12 cellular contexts compared by ENCODE assay signal in the genomic region with DNA sequence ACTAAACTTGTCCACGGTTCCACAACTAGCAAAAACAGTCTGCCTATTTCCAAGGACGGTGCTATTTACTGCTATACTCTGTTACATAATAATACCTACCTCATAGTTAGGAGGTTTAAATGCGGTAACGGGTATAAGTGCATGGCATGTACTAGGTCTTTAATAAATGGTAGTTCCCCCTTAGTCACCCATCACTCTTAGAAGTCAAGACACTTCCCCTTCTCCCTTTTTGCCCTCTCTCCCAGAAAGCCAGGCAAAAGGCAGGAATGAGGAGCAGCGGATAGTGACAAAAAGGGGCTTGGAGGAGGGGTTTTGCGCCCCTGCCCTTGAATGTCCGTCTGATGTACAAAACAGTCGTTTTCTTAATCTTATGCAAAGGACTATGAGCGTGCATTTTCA. TPM values are rescaled to one million over a fixed set of nuclear protein-coding genes. Genes with fewer than 3 reads are reported as not detected.
DNase-seq lines count a peak whose midpoint lies in the region; ATAC-seq, FAIRE-seq and TF ChIP-seq lines count a peak whose summit lies in the region.
"Had no signal": no experiment of that assay in that cellular context is flagged by ENCODE, and none has a peak within 500 bp of the region (broad histone marks: within the 10 kb centered on the region; RNA-seq: fewer than 3 reads in every experiment).

No MANE protein-coding gene starts in this region.

- H3K36me3 ChIP-seq in cardiac muscle cell (peaks cover 8% of the 10 kb centered on the region), HepG2 (replicated peaks in 1 of 2; ENCODE audit: control insufficient read depth in 1 of 2, insufficient read depth in 2 of 2, low read length in 2 of 2) (peaks cover 2 to 16% of the 10 kb centered on the region in 2 experiments; a peak in 4 of 5 replicates)
- H3K36me3 ChIP-seq: prostate gland had no signal

- peak overlapping the region; percentile 89 for H3K27ac Mint-ChIP-seq in activated B cell treated with CpG ODN at 0.5 μM for 24 hours
- H3K27ac Mint-ChIP-seq in type B pancreatic cell, result peak overlapping the region; percentile 97

- WGBS in HepG2 (ENCODE audit: low lambda C conversion rate), result 68% methylated on average over 9 of the region's 9 CpGs

- in situ Hi-C loops in HepG2 (cut with HindIII; ENCODE audit: extremely low pct_ligation_motif_present, low pct_unique_long_range_greater_than_20kb), result no loop called here

- no peaks in the 10 kb centered on the region for H3K9me3 Mint-ChIP-seq in activated B cell treated with CpG ODN at 0.5 μM for 24 hours
- H3K9me3 Mint-ChIP-seq in type B pancreatic cell, result no peaks in the 10 kb centered on the region
- H3K9me3 Mint-ChIP-seq: activated naive CD4-positive, alpha-beta T cell treated with anti-CD3 and anti-CD28 coated beads, Interleukin-2, amount 50 U/mL, for 72 hours had no signal

- H3K79me2 ChIP-seq in HepG2 (ENCODE audit: insufficient read depth, low read length), result peaks cover 48% of the 10 kb centered on the region

- H3K9me3 ChIP-seq in cardiac muscle cell (ENCODE audit: low read depth) (no peaks in the 10 kb centered on the region), HepG2 (ENCODE audit: low read length) (no peaks in the 10 kb centered on the region)
- H3K9me3 ChIP-seq: prostate gland had no signal

- FAIRE-seq in HepG2 (lab: Jason Lieb, UNC), result no peak

- H3K4me3 ChIP-seq in cardiac muscle cell (no peak overlapping the region), HepG2 (replicated peaks in 1 of 3; ENCODE audit: insufficient read depth in 1 of 3, low read depth in 2 of 3, low read length in 3 of 3) (peak overlapping the region in 1 of 3 experiments; percentile 90; a peak in 1 of 6 replicates)

- ATAC-seq in left ventricle myocardium superior, result no peak
- ATAC-seq in activated B cell treated with CpG ODN at 0.5 μM for 24 hours (ENCODE audit: low read depth), result no peak
- no peak for ATAC-seq in HepG2
- ATAC-seq in GM21717 (IDR thresholded peaks at IDR 0.05; ENCODE audit: unreplicated experiment), result no peak
- no peak for ATAC-seq in GM21367 (IDR thresholded peaks at IDR 0.05; ENCODE audit: unreplicated experiment)
- ATAC-seq: activated naive CD4-positive, alpha-beta T cell treated with anti-CD3 and anti-CD28 coated beads, Interleukin-2, amount 50 U/mL, for 72 hours had no signal

- H3K27ac ChIP-seq in cardiac muscle cell (peak overlapping the region; percentile 99), HepG2 (ENCODE audit: extremely low read length, insufficient read depth, low read length) (peak overlapping the region; percentile 94)

- H4K20me1 ChIP-seq in HepG2 (ENCODE audit: insufficient read depth, low read length), result no peaks in the 10 kb centered on the region; the same call in 1 of the 2 replicates

- H3K27me3 ChIP-seq in cardiac muscle cell (no peaks in the 10 kb centered on the region), HepG2 (ENCODE audit: control insufficient read depth in 1 of 2, insufficient read depth in 2 of 2, low read length in 2 of 2) (peaks cover 0 to 3% of the 10 kb centered on the region in 2 experiments; a peak in 1 of 5 replicates)

- peaks cover 26% of the 10 kb centered on the region for H3K36me3 Mint-ChIP-seq in activated B cell treated with CpG ODN at 0.5 μM for 24 hours (ENCODE audit: low read depth)
- peaks cover 19% of the 10 kb centered on the region for H3K36me3 Mint-ChIP-seq in type B pancreatic cell

- H3K4me2 ChIP-seq in HepG2 (ENCODE audit: low read depth, low read length), result peak overlapping the region; percentile 99

- no TSS peak for BruUV-seq in HepG2 (replicated peaks; lab: Mats Ljungman, UMichigan)

- CTCF ChIA-PET in activated B cell treated with CpG ODN at 0.5 μM for 24 hours (lab: Charles Lee), result no interaction called here
- CTCF ChIA-PET in HepG2 (lab: Yijun Ruan, JAX; ENCODE audit: low intra/inter-chr PET ratio, low total read pairs), result no interaction called here

- TF ChIP-seq CTCF in cardiac muscle cell (IDR thresholded peaks at IDR 0.05; ENCODE audit: low read depth, low read length) (no peak), activated B cell treated with CpG ODN at 0.5 μM for 24 hours (IDR thresholded peaks at IDR 0.05) (no peak), HepG2 (CRISPR knock-in tag; IDR thresholded peaks at IDR 0.05) (no peak), type B pancreatic cell (conservative IDR thresholded peaks at IDR 0.05) (no peak)

- intact Hi-C loops in left ventricle myocardium superior (cut with micrococcal nuclease), result loop anchor here (10.0 kb wide), 1 partner anchor 57 kb away; the partner anchor contains the start of gene HDAC5
- intact Hi-C loops in activated B cell treated with CpG ODN at 0.5 μM for 24 hours (cut with micrococcal nuclease), result no loop called here
- intact Hi-C loops in HepG2 (cut with micrococcal nuclease; ENCODE audit: unreplicated experiment), result no loop called here

- POLR2A ChIA-PET in activated B cell treated with CpG ODN at 0.5 μM for 24 hours (lab: Charles Lee), result interaction anchor here (1.2 to 2.4 kb wide), 2 partner anchors 56 to 154 kb away, joined by 5 to 21 read pairs; partner anchors contain the start of gene HDAC5
- POLR2A ChIA-PET in HepG2 (lab: Yijun Ruan, JAX), result interaction anchor here (1.7 to 3.1 kb wide), 7 partner anchors 11 to 101 kb away, joined by 6 to 31 read pairs (median 11); partner anchors contain the start of genes HDAC5 and TMEM101

- no peak for TF ChIP-seq RAD21 in HepG2 (CRISPR knock-in tag; IDR thresholded peaks at IDR 0.05)

- no peaks in the 10 kb centered on the region for H3K27me3 Mint-ChIP-seq in activated B cell treated with CpG ODN at 0.5 μM for 24 hours
- H3K27me3 Mint-ChIP-seq in type B pancreatic cell, result no peaks in the 10 kb centered on the region

- H3K4me1 Mint-ChIP-seq in activated B cell treated with CpG ODN at 0.5 μM for 24 hours, result peaks cover 54% of the 10 kb centered on the region
- peaks cover 25% of the 10 kb centered on the region for H3K4me1 Mint-ChIP-seq in type B pancreatic cell (ENCODE audit: unreplicated experiment)

- TF ChIP-seq EP300 in HepG2 (IDR thresholded peaks at IDR 0.05; ENCODE audit: low read depth in 2 of 2, low read length in 2 of 2) (no peak), HepG2 (CRISPR knock-in tag; IDR thresholded peaks at IDR 0.05; ENCODE audit: borderline replicate concordance) (no peak)

- 0 out of 2 replicates have a peak overlapping the region, but pooled peaks have one; percentile 96 for H3K9ac ChIP-seq in HepG2 (ENCODE audit: insufficient read depth, low read depth, low read length)

- TF ChIP-seq POLR2A in HepG2 (IDR thresholded peaks at IDR 0.05; ENCODE audit: insufficient read depth in 1 of 2, low read depth in 2 of 2, low read length in 2 of 2), result no peak

- no peak for DNase-seq in cardiac muscle cell (ENCODE audit: low read depth in 1 of 2, low spot score in 1 of 2)
- DNase-seq in left ventricle myocardium superior, result no peak
- DNase-seq in activated B cell treated with CpG ODN at 0.5 μM for 24 hours, result no peak
- DNase-seq in HepG2 (ENCODE audit: low spot score), result no peak
- DNase-seq in type B pancreatic cell (ENCODE audit: extremely low spot score, unreplicated experiment), result no peak
- no peak for DNase-seq in DMS153 treated with DMSO at 0.1 percent for 48 hours (lab: John Stamatoyannopoulos, UW; ENCODE audit: unreplicated experiment)
- DNase-seq: AML-193, NCI-H1694 treated with DMSO at 0.1 percent for 48 hours had no signal

- H2AFZ ChIP-seq in HepG2 (ENCODE audit: low read length), result no peak overlapping the region

- H3K4me3 Mint-ChIP-seq in activated B cell treated with CpG ODN at 0.5 μM for 24 hours, result peak overlapping the region; percentile 91
- peak overlapping the region; percentile 98 for H3K4me3 Mint-ChIP-seq in type B pancreatic cell

- peaks cover 15% of the 10 kb centered on the region for H3K4me1 ChIP-seq in cardiac muscle cell (ENCODE audit: low read depth)
- peaks cover 62% of the 10 kb centered on the region for H3K4me1 ChIP-seq in HepG2 (ENCODE audit: insufficient read depth, low read length)

RNA-seq across cellular contexts. Expression of gene LSM12, which starts 1.1 kb away (rescaled TPM):
- total RNA-seq in cardiac muscle cell (31.0 and 45.3 TPM in 2 replicates), left ventricle myocardium superior (58.2 TPM), activated B cell treated with CpG ODN at 0.5 μM for 24 hours (57.3 and 68.7 TPM in 2 replicates), HepG2 (2016; rRNA removed; fragmentation: Illumina TruSeq; extraction: Trizol) (52.8 and 58.4 TPM in 2 replicates), type B pancreatic cell (ENCODE audit: low replicate concordance) (44.8 and 50.6 TPM in 2 replicates)
- polyA plus RNA-seq in cardiac muscle cell (46.5 and 60.7 TPM in 2 replicates), HepG2 (2011; rRNA removed) (43.3 and 55.7 TPM in 2 replicates)
- total RNA-seq in HepG2 (2016; cell fraction: cytosol; rRNA removed; fragmentation: Illumina TruSeq; extraction: Trizol; ENCODE audit: low read depth), result 33.1 and 35.6 TPM in 2 replicates
- 54.1 and 58.0 TPM in 2 replicates for total RNA-seq in HepG2 (2016; cell fraction: insoluble cytoplasmic fraction; rRNA removed; fragmentation: Illumina TruSeq; extraction: Trizol)
- total RNA-seq in HepG2 (2016; cell fraction: membrane; rRNA removed; fragmentation: Illumina TruSeq; extraction: Trizol), result 83.5 and 84.1 TPM in 2 replicates
- total RNA-seq in HepG2 (2016; cell fraction: nucleus; rRNA removed; fragmentation: Illumina TruSeq; extraction: Trizol), result 32.8 and 34.5 TPM in 2 replicates
- polyA plus RNA-seq in HepG2 (2011; cell fraction: cytosol; rRNA removed), result 39.5 and 49.1 TPM in 2 replicates
- polyA plus RNA-seq in HepG2 (2011; cell fraction: nucleus; rRNA removed), result 23.0 and 23.8 TPM in 2 replicates
- 41.3 and 43.4 TPM in 2 replicates for polyA plus RNA-seq in HepG2 (2012)
- polyA plus RNA-seq in HepG2 (2016; cell fraction: cytosol; fragmentation: Illumina TruSeq; extraction: Trizol; ENCODE audit: low read depth), result 42.1 and 49.1 TPM in 2 replicates
- 92.1 and 94.1 TPM in 2 replicates for polyA plus RNA-seq in HepG2 (2016; cell fraction: insoluble cytoplasmic fraction; fragmentation: Illumina TruSeq; extraction: Trizol; ENCODE audit: low read depth)
- polyA plus RNA-seq in HepG2 (2016; cell fraction: membrane; fragmentation: Illumina TruSeq; extraction: Trizol; ENCODE audit: low read depth), result 93.0 and 95.9 TPM in 2 replicates
- 65.1 and 74.2 TPM in 2 replicates for polyA plus RNA-seq in HepG2 (2016; cell fraction: nucleus; fragmentation: Illumina TruSeq; extraction: Trizol; ENCODE audit: insufficient read depth, low read depth)
- polyA minus RNA-seq in HepG2 (2011; rRNA and poly(A)+ RNA removed; ENCODE audit: low replicate concordance), result 62.0 and 88.5 TPM in 2 replicates
- polyA minus RNA-seq in HepG2 (2011; cell fraction: cytosol; rRNA and poly(A)+ RNA removed), result 34.6 and 39.9 TPM in 2 replicates
- polyA minus RNA-seq in HepG2 (2011; cell fraction: nucleus; rRNA and poly(A)+ RNA removed), result 40.4 and 42.5 TPM in 2 replicates

RNA-seq across cellular contexts. Expression of gene G6PC3, which starts 3.0 kb away (rescaled TPM):
- total RNA-seq in cardiac muscle cell, result 93.1 and 95.3 TPM in 2 replicates
- 162 and 234 TPM in 2 replicates for polyA plus RNA-seq in cardiac muscle cell
- 26.3 TPM for total RNA-seq in left ventricle myocardium superior
- 30.9 and 35.2 TPM in 2 replicates for total RNA-seq in activated B cell treated with CpG ODN at 0.5 μM for 24 hours
- 18.8 and 38.5 TPM in 2 replicates for total RNA-seq in HepG2 (2016; rRNA removed; fragmentation: Illumina TruSeq; extraction: Trizol)
- total RNA-seq in HepG2 (2016; cell fraction: cytosol; rRNA removed; fragmentation: Illumina TruSeq; extraction: Trizol; ENCODE audit: low read depth), result 8.6 and 14.9 TPM in 2 replicates
- 17.5 and 37.8 TPM in 2 replicates for total RNA-seq in HepG2 (2016; cell fraction: insoluble cytoplasmic fraction; rRNA removed; fragmentation: Illumina TruSeq; extraction: Trizol)
- 16.0 and 22.0 TPM in 2 replicates for total RNA-seq in HepG2 (2016; cell fraction: membrane; rRNA removed; fragmentation: Illumina TruSeq; extraction: Trizol)
- total RNA-seq in HepG2 (2016; cell fraction: nucleus; rRNA removed; fragmentation: Illumina TruSeq; extraction: Trizol), result 40.7 and 44.5 TPM in 2 replicates
- polyA plus RNA-seq in HepG2 (2011; rRNA removed), result 75.8 and 76.1 TPM in 2 replicates
- 79.2 and 116 TPM in 2 replicates for polyA plus RNA-seq in HepG2 (2011; cell fraction: cytosol; rRNA removed)
- polyA plus RNA-seq in HepG2 (2011; cell fraction: nucleus; rRNA removed), result 46.2 and 49.1 TPM in 2 replicates
- 40.3 and 62.7 TPM in 2 replicates for polyA plus RNA-seq in HepG2 (2012)
- 24.5 and 33.4 TPM in 2 replicates for polyA plus RNA-seq in HepG2 (2016; cell fraction: cytosol; fragmentation: Illumina TruSeq; extraction: Trizol; ENCODE audit: low read depth)
- 41.7 and 46.0 TPM in 2 replicates for polyA plus RNA-seq in HepG2 (2016; cell fraction: insoluble cytoplasmic fraction; fragmentation: Illumina TruSeq; extraction: Trizol; ENCODE audit: low read depth)
- polyA plus RNA-seq in HepG2 (2016; cell fraction: membrane; fragmentation: Illumina TruSeq; extraction: Trizol; ENCODE audit: low read depth), result 39.8 and 42.2 TPM in 2 replicates
- 126 and 134 TPM in 2 replicates for polyA plus RNA-seq in HepG2 (2016; cell fraction: nucleus; fragmentation: Illumina TruSeq; extraction: Trizol; ENCODE audit: insufficient read depth, low read depth)
- polyA minus RNA-seq in HepG2 (2011; rRNA and poly(A)+ RNA removed; ENCODE audit: low replicate concordance), result 232 and 267 TPM in 2 replicates
- polyA minus RNA-seq in HepG2 (2011; cell fraction: cytosol; rRNA and poly(A)+ RNA removed), result 41.8 and 52.8 TPM in 2 replicates
- polyA minus RNA-seq in HepG2 (2011; cell fraction: nucleus; rRNA and poly(A)+ RNA removed), result 25.0 and 33.2 TPM in 2 replicates
- 63.6 and 63.7 TPM in 2 replicates for total RNA-seq in type B pancreatic cell (ENCODE audit: low replicate concordance)

RNA-seq across cellular contexts. Expression of gene TMEM101, which starts 52.8 kb away (rescaled TPM):
- total RNA-seq in cardiac muscle cell, result 37.5 and 65.8 TPM in 2 replicates
- 22.5 and 40.6 TPM in 2 replicates for polyA plus RNA-seq in cardiac muscle cell
- 20.7 TPM for total RNA-seq in left ventricle myocardium superior
- total RNA-seq in activated B cell treated with CpG ODN at 0.5 μM for 24 hours, result 23.0 and 24.6 TPM in 2 replicates
- 50.0 and 72.0 TPM in 2 replicates for total RNA-seq in HepG2 (2016; rRNA removed; fragmentation: Illumina TruSeq; extraction: Trizol)
- total RNA-seq in HepG2 (2016; cell fraction: cytosol; rRNA removed; fragmentation: Illumina TruSeq; extraction: Trizol; ENCODE audit: low read depth), result 24.7 and 30.5 TPM in 2 replicates
- 50.9 and 73.7 TPM in 2 replicates for total RNA-seq in HepG2 (2016; cell fraction: insoluble cytoplasmic fraction; rRNA removed; fragmentation: Illumina TruSeq; extraction: Trizol)
- total RNA-seq in HepG2 (2016; cell fraction: membrane; rRNA removed; fragmentation: Illumina TruSeq; extraction: Trizol), result 58.1 and 63.3 TPM in 2 replicates
- total RNA-seq in HepG2 (2016; cell fraction: nucleus; rRNA removed; fragmentation: Illumina TruSeq; extraction: Trizol), result 55.2 and 61.0 TPM in 2 replicates
- 100 and 107 TPM in 2 replicates for polyA plus RNA-seq in HepG2 (2011; rRNA removed)
- 128 and 161 TPM in 2 replicates for polyA plus RNA-seq in HepG2 (2011; cell fraction: cytosol; rRNA removed)
- 53.5 and 60.7 TPM in 2 replicates for polyA plus RNA-seq in HepG2 (2011; cell fraction: nucleus; rRNA removed)
- 65.5 and 74.9 TPM in 2 replicates for polyA plus RNA-seq in HepG2 (2012)
- polyA plus RNA-seq in HepG2 (2016; cell fraction: cytosol; fragmentation: Illumina TruSeq; extraction: Trizol; ENCODE audit: low read depth), result 19.8 and 21.2 TPM in 2 replicates
- 35.3 and 36.8 TPM in 2 replicates for polyA plus RNA-seq in HepG2 (2016; cell fraction: insoluble cytoplasmic fraction; fragmentation: Illumina TruSeq; extraction: Trizol; ENCODE audit: low read depth)
- 39.0 and 44.1 TPM in 2 replicates for polyA plus RNA-seq in HepG2 (2016; cell fraction: membrane; fragmentation: Illumina TruSeq; extraction: Trizol; ENCODE audit: low read depth)
- 68.4 and 69.1 TPM in 2 replicates for polyA plus RNA-seq in HepG2 (2016; cell fraction: nucleus; fragmentation: Illumina TruSeq; extraction: Trizol; ENCODE audit: insufficient read depth, low read depth)
- 52.0 and 233 TPM in 2 replicates for polyA minus RNA-seq in HepG2 (2011; rRNA and poly(A)+ RNA removed; ENCODE audit: low replicate concordance)
- polyA minus RNA-seq in HepG2 (2011; cell fraction: cytosol; rRNA and poly(A)+ RNA removed), result 45.2 and 52.9 TPM in 2 replicates
- polyA minus RNA-seq in HepG2 (2011; cell fraction: nucleus; rRNA and poly(A)+ RNA removed), result 37.7 and 38.3 TPM in 2 replicates
- total RNA-seq in type B pancreatic cell (ENCODE audit: low replicate concordance), result 33.8 and 34.4 TPM in 2 replicates

RNA-seq across cellular contexts. Expression of gene HDAC5, which starts 55.9 kb away (rescaled TPM):
- total RNA-seq in cardiac muscle cell, result 164 and 300 TPM in 2 replicates
- polyA plus RNA-seq in cardiac muscle cell, result 94.1 and 209 TPM in 2 replicates
- 81.4 TPM for total RNA-seq in left ventricle myocardium superior
- 28.4 and 35.1 TPM in 2 replicates for total RNA-seq in activated B cell treated with CpG ODN at 0.5 μM for 24 hours
- 34.0 and 46.4 TPM in 2 replicates for total RNA-seq in HepG2 (2016; rRNA removed; fragmentation: Illumina TruSeq; extraction: Trizol)
- 9.5 and 10.8 TPM in 2 replicates for total RNA-seq in HepG2 (2016; cell fraction: cytosol; rRNA removed; fragmentation: Illumina TruSeq; extraction: Trizol; ENCODE audit: low read depth)
- total RNA-seq in HepG2 (2016; cell fraction: insoluble cytoplasmic fraction; rRNA removed; fragmentation: Illumina TruSeq; extraction: Trizol), result 32.6 and 44.0 TPM in 2 replicates
- total RNA-seq in HepG2 (2016; cell fraction: membrane; rRNA removed; fragmentation: Illumina TruSeq; extraction: Trizol), result 18.6 and 21.1 TPM in 2 replicates
- total RNA-seq in HepG2 (2016; cell fraction: nucleus; rRNA removed; fragmentation: Illumina TruSeq; extraction: Trizol), result 37.8 and 39.5 TPM in 2 replicates
- polyA plus RNA-seq in HepG2 (2011; rRNA removed), result 85.4 and 140 TPM in 2 replicates
- 66.8 and 91.0 TPM in 2 replicates for polyA plus RNA-seq in HepG2 (2011; cell fraction: cytosol; rRNA removed)
- 179 and 189 TPM in 2 replicates for polyA plus RNA-seq in HepG2 (2011; cell fraction: nucleus; rRNA removed)
- 88.1 and 102 TPM in 2 replicates for polyA plus RNA-seq in HepG2 (2012)
- polyA plus RNA-seq in HepG2 (2016; cell fraction: cytosol; fragmentation: Illumina TruSeq; extraction: Trizol; ENCODE audit: low read depth), result 3.3 and 3.4 TPM in 2 replicates
- 24.1 and 29.9 TPM in 2 replicates for polyA plus RNA-seq in HepG2 (2016; cell fraction: insoluble cytoplasmic fraction; fragmentation: Illumina TruSeq; extraction: Trizol; ENCODE audit: low read depth)
- polyA plus RNA-seq in HepG2 (2016; cell fraction: membrane; fragmentation: Illumina TruSeq; extraction: Trizol; ENCODE audit: low read depth), result 9.7 and 10.3 TPM in 2 replicates
- 56.7 and 66.5 TPM in 2 replicates for polyA plus RNA-seq in HepG2 (2016; cell fraction: nucleus; fragmentation: Illumina TruSeq; extraction: Trizol; ENCODE audit: insufficient read depth, low read depth)
- 59.4 and 315 TPM in 2 replicates for polyA minus RNA-seq in HepG2 (2011; rRNA and poly(A)+ RNA removed; ENCODE audit: low replicate concordance)
- 82.1 and 94.7 TPM in 2 replicates for polyA minus RNA-seq in HepG2 (2011; cell fraction: cytosol; rRNA and poly(A)+ RNA removed)
- polyA minus RNA-seq in HepG2 (2011; cell fraction: nucleus; rRNA and poly(A)+ RNA removed), result 68.9 and 78.6 TPM in 2 replicates
- total RNA-seq in type B pancreatic cell (ENCODE audit: low replicate concordance), result 43.3 and 48.9 TPM in 2 replicates
